Comparison of ENCODE assay signal across 1 cellular context in the genomic region with DNA sequence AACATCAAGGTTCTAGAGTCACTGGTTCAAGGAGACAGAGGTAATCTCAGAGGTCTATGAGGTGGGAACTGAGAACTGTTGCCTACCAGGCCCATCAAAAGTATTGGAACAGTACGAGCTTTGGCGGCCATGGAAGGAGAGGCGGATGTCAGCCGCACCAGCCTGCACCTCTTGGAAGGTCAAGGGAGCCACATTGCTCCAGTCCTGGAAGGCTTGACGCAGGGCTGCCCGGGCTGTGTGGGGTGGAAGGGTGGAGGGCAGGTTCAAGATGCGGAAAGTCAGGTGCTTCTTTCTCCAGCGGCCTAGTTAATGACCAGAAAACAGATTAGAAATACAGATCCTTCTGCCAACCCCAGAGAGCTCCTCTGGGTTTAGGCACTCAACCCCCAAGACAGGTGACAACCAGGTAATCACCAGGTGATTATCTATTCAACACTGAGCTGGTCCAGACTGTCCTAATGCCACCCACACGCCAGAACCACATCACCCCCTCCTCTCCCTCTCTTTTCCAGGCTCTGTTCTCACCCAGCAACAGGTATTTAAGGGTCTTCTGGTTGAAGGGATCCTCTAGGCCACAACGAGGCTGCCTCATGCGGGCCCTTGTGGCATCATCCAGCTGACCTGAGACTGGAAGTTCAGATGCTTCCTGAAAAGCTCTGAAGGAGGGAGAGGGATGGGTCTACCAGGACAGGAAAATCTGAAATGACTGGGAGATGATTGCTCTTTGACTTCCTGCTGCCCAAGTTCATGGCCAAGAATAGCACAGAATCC.
TF ChIP-seq lines count a peak whose summit lies in the region.

No MANE protein-coding gene starts in this region.

TF ChIP-seq in K562, 482 proteins besides CTCF, POLR2A, EP300 and RAD21:
- no peak for TF ChIP-seq TEAD1 (CRISPR knock-in tag; IDR thresholded peaks at IDR 0.05)
- peak; percentile 67 for TF ChIP-seq RBM25 (IDR thresholded peaks at IDR 0.05; ENCODE audit: low read depth, low read length, severe bottlenecking)
- 0 out of 2 replicates have a peak, but pooled peaks have one; percentile 58 for TF ChIP-seq HLTF (IDR thresholded peaks at IDR 0.05)
